31 cellular contexts compared by ENCODE assay signal in genomic region chr7:112297681-112298080, GRCh38.
DNase-seq lines count a peak whose midpoint lies in the region; ATAC-seq, FAIRE-seq and TF ChIP-seq lines count a peak whose summit lies in the region.
"Had no signal": no experiment of that assay in that cellular context is flagged by ENCODE, and none has a peak within 500 bp of the region (broad histone marks: within the 10 kb centered on the region; RNA-seq: fewer than 3 reads in every experiment).

No MANE protein-coding gene starts in this region.

- H3K79me2 ChIP-seq in K562 (ENCODE audit: control insufficient read depth, insufficient read depth, low read length): no peaks in the 10 kb centered on the region

- no peak overlapping the region for H3K4me2 ChIP-seq in K562 (ENCODE audit: insufficient read depth, low read length)
- H3K4me2 ChIP-seq: A549; BLaER1; BLaER1 treated with 17β-estradiol and CSF1 and Interleukin-3, amounts not matched to agents 10 nM and 100 nM had no signal

- H3K4me1 Mint-ChIP-seq in osteocyte (ENCODE audit: unreplicated experiment) (peaks cover 46% of the 10 kb centered on the region), Calu3 (ENCODE audit: low read depth, unreplicated experiment) (no peaks in the 10 kb centered on the region)

- no peak overlapping the region for H3K9ac ChIP-seq in K562 (ENCODE audit: insufficient read depth in 1 of 2, low read depth in 2 of 2, low read length in 2 of 2)
- H3K9ac ChIP-seq: BLaER1; BLaER1 treated with 17β-estradiol and CSF1 and Interleukin-3, amounts not matched to agents 10 nM and 100 nM had no signal

- no peak for TF ChIP-seq EP300 in K562 (IDR thresholded peaks at IDR 0.05; ENCODE audit: low read length)

- intact Hi-C loops in K562 (cut with micrococcal nuclease) (no loop called here), Calu3 (cut with micrococcal nuclease; ENCODE audit: unreplicated experiment) (no loop called here)

- CTCF ChIA-PET in K562 (lab: Yijun Ruan, JAX; ENCODE audit: low intra/inter-chr PET ratio) (no interaction called here), Calu3 (lab: Charles Lee) (no interaction called here)

- no peaks in the 10 kb centered on the region for H3K4me1 ChIP-seq in K562 (replicated peaks in 1 of 2; ENCODE audit: control insufficient read depth in 2 of 2, insufficient read depth in 2 of 2, low read length in 2 of 2)
- H3K4me1 ChIP-seq: A549, BE2C, Caco-2 had no signal

- BruUV-seq in K562 (replicated peaks; lab: Mats Ljungman, UMichigan): no TSS peak
- no TSS peak for BruUV-seq in Calu3 (replicated peaks; lab: Mats Ljungman, UMichigan)

- H3K9me3 Mint-ChIP-seq in osteocyte (ENCODE audit: unreplicated experiment) (no peaks in the 10 kb centered on the region), Calu3 (ENCODE audit: low read depth, unreplicated experiment) (no peaks in the 10 kb centered on the region)
- H3K9me3 Mint-ChIP-seq: CD14-positive monocyte; CD4-positive, alpha-beta memory T cell; CD4-positive, alpha-beta T cell; CD8-positive, alpha-beta memory T cell; CD8-positive, alpha-beta T cell had no signal

- no peak for FAIRE-seq in K562 (lab: Jason Lieb, UNC)
- FAIRE-seq: A549, D721Med had no signal

- no peak for ATAC-seq in K562
- ATAC-seq: A549; CD8-positive, alpha-beta T cell had no signal

- peak overlapping the region; percentile 77 for H3K27ac Mint-ChIP-seq in osteocyte (ENCODE audit: unreplicated experiment)
- no peak overlapping the region for H3K27ac Mint-ChIP-seq in Calu3 (ENCODE audit: unreplicated experiment)
- H3K27ac Mint-ChIP-seq: B cell; CD14-positive monocyte; CD4-positive, alpha-beta memory T cell; CD4-positive, alpha-beta T cell; CD4-positive, CD25-positive, alpha-beta regulatory T cell; CD8-positive, alpha-beta T cell had no signal

- no peak for TF ChIP-seq POLR2A in K562 (conservative IDR thresholded peaks at IDR 0.05)

- H3K36me3 ChIP-seq in K562 (ENCODE audit: control insufficient read depth, insufficient read depth, low read length): no peaks in the 10 kb centered on the region
- H3K36me3 ChIP-seq: BLaER1 had no signal

- H3K27me3 Mint-ChIP-seq in osteocyte (ENCODE audit: unreplicated experiment): no peaks in the 10 kb centered on the region
- H3K27me3 Mint-ChIP-seq in Calu3 (ENCODE audit: unreplicated experiment): no peaks in the 10 kb centered on the region
- H3K27me3 Mint-ChIP-seq: B cell; CD4-positive, alpha-beta memory T cell; CD4-positive, alpha-beta T cell; CD4-positive, CD25-positive, alpha-beta regulatory T cell had no signal

- no peaks in the 10 kb centered on the region for H3K9me3 ChIP-seq in K562 (replicated peaks; ENCODE audit: control insufficient read depth, insufficient read depth, low read depth, low read length)
- H3K9me3 ChIP-seq: A549; BE2C; BLaER1; BLaER1 treated with 17β-estradiol and CSF1 and Interleukin-3, amounts not matched to agents 10 nM and 100 nM; Caco-2 had no signal

- TF ChIP-seq CTCF in K562 (IDR thresholded peaks at IDR 0.05 in 2 of 3, conservative IDR thresholded peaks at IDR 0.05 in 1 of 3; ENCODE audit: insufficient read depth in 2 of 3, low read depth in 1 of 3, low read length in 3 of 3) (no peak), osteocyte (IDR thresholded peaks at IDR 0.05) (no peak), Calu3 (IDR thresholded peaks at IDR 0.05; ENCODE audit: unreplicated experiment) (no peak)

- 81% methylated on average over 3 of the region's 3 CpGs for WGBS in K562 (ENCODE audit: insufficient coverage, low coverage, missing lambda C conversion rate)

- peaks cover 21% of the 10 kb centered on the region for H3K36me3 Mint-ChIP-seq in osteocyte (ENCODE audit: unreplicated experiment)
- no peaks in the 10 kb centered on the region for H3K36me3 Mint-ChIP-seq in Calu3 (ENCODE audit: insufficient read depth, unreplicated experiment)

- no peaks in the 10 kb centered on the region for H3K9me1 ChIP-seq in K562 (ENCODE audit: control insufficient read depth, insufficient read depth, low read length)

- DNase-seq in K562 (ENCODE audit: extremely low read depth in 1 of 4, low spot score in 3 of 4): no peak
- no peak for DNase-seq in osteocyte (ENCODE audit: extremely low spot score, unreplicated experiment)
- no peak for DNase-seq in activated gamma-delta T cell (lab: John Stamatoyannopoulos, UW)
- DNase-seq in Calu3: no peak
- DNase-seq: 8988T; ACHN; AML-193; BE2C; C1 segment of cervical spinal cord; Caco-2; CD4-positive, alpha-beta memory T cell; CD4-positive, alpha-beta T cell; CD4-positive, CD25-positive, alpha-beta regulatory T cell; CD8-positive, alpha-beta memory T cell; CD8-positive, alpha-beta T cell; COR-L47; DMS 273 treated with DMSO at 0.1 percent for 48 hours; DMS153; DMS53; DMS79; DMS79 treated with DMSO at 0.1 percent for 48 hours; DND-41; EL had no signal

- in situ Hi-C loops in K562 (cut with MboI): no loop called here

- no peak overlapping the region for H3K27ac ChIP-seq in K562 (ENCODE audit: extremely low read depth, low read depth, low read length)
- H3K27ac ChIP-seq: 22Rv1; A549; BLaER1; BLaER1 treated with 17β-estradiol and CSF1 and Interleukin-3, amounts not matched to agents 10 nM and 100 nM; C4-2B had no signal

- H3K4me3 Mint-ChIP-seq in osteocyte (ENCODE audit: unreplicated experiment) (no peak overlapping the region), Calu3 (ENCODE audit: low read depth, unreplicated experiment) (no peak overlapping the region)
- H3K4me3 Mint-ChIP-seq: B cell; CD14-positive monocyte; CD4-positive, alpha-beta memory T cell; CD4-positive, alpha-beta T cell; CD4-positive, CD25-positive, alpha-beta regulatory T cell; CD8-positive, alpha-beta memory T cell; CD8-positive, alpha-beta T cell had no signal

- no peak overlapping the region for H2AFZ ChIP-seq in K562 (ENCODE audit: low read depth, low read length)

- POLR2A ChIA-PET in K562 (lab: Yijun Ruan, JAX): no interaction called here

- no peak overlapping the region for H3K4me3 ChIP-seq in K562
- H3K4me3 ChIP-seq: A549; BLaER1; BLaER1 treated with 17β-estradiol and CSF1 and Interleukin-3, amounts not matched to agents 10 nM and 100 nM had no signal

- no peaks in the 10 kb centered on the region for H3K27me3 ChIP-seq in K562 (ENCODE audit: control insufficient read depth in 2 of 2, insufficient read depth in 2 of 2, low read length in 2 of 2)
- H3K27me3 ChIP-seq: BE2C; BLaER1; BLaER1 treated with 17β-estradiol and CSF1 and Interleukin-3, amounts not matched to agents 10 nM and 100 nM had no signal

- H4K20me1 ChIP-seq in K562 (replicated peaks; ENCODE audit: control insufficient read depth, insufficient read depth, low read length): no peaks in the 10 kb centered on the region
- H4K20me1 ChIP-seq: BLaER1; BLaER1 treated with 17β-estradiol and CSF1 and Interleukin-3, amounts not matched to agents 10 nM and 100 nM had no signal

- no peak for TF ChIP-seq RAD21 in K562 (CRISPR knock-in tag; conservative IDR thresholded peaks at IDR 0.05 in 1 of 2, IDR thresholded peaks at IDR 0.05 in 1 of 2)

TF ChIP-seq in K562, 482 proteins besides CTCF, POLR2A, EP300 and RAD21:
- TF ChIP-seq PML (IDR thresholded peaks at IDR 0.05; ENCODE audit: low read length) (no peak), NCOA1 (IDR thresholded peaks at IDR 0.05; ENCODE audit: low read depth) (no peak), ZEB2 (IDR thresholded peaks at IDR 0.05) (no peak), HDAC1 (IDR thresholded peaks at IDR 0.05) (no peak), NCOA4 (IDR thresholded peaks at IDR 0.05; ENCODE audit: partially characterized antibody) (no peak), ZNF277 (CRISPR knock-in tag; IDR thresholded peaks at IDR 0.05; ENCODE audit: borderline replicate concordance) (peak; percentile 91), NFYB (IDR thresholded peaks at IDR 0.05; ENCODE audit: extremely low read depth, insufficient read length) (no peak)
TF ChIP-seq in K562: peak in this region for 1.
